Comparison of ENCODE assay signal across 25 cellular contexts in the genomic region with DNA sequence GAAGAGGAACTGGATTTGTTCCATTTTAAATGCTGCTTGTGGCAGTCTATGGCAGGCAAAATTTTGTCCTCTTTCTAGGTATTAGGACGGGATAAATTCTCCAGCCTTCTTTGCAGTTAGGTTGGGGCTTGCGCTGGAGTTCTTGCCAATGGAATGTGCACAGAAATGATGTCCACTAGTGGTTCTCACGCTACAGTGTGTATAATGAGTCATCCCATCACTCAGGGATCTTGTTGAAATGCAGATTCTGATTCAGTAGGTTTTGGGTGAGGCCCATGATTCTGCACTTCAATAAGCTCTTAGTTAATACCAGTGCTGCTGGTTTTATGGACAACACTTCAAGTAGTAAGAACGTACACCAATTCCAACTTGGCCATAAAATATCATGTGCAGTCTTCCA.
DNase-seq lines count a peak whose midpoint lies in the region; ATAC-seq, FAIRE-seq and TF ChIP-seq lines count a peak whose summit lies in the region.
"Had no signal": no experiment of that assay in that cellular context is flagged by ENCODE, and none has a peak within 500 bp of the region (broad histone marks: within the 10 kb centered on the region; RNA-seq: fewer than 3 reads in every experiment).

No MANE protein-coding gene starts in this region.

- TF ChIP-seq RAD21 in A549 (conservative IDR thresholded peaks at IDR 0.05 in 1 of 2, IDR thresholded peaks at IDR 0.05 in 1 of 2), result no peak

- DNase-seq in A549 (ENCODE audit: low read depth in 1 of 2, low spot score in 1 of 2) (peak in 1 of 2 experiments; percentile 27), HCEC 1CT (peak; percentile 72), astrocyte of the hippocampus (ENCODE audit: low read depth, low spot score) (peak; percentile 81), fibroblast of the aortic adventitia (ENCODE audit: low read depth) (peak; percentile 80), cerebellar cortex (ENCODE audit: low spot score) (no peak), NCI-H187 (lab: John Stamatoyannopoulos, UW) (no peak), right lobe of liver (no peak)
- DNase-seq in CD8-positive, alpha-beta memory T cell, result no peak
- DNase-seq: activated CD4-positive, alpha-beta T cell treated with anti-CD3 and anti-CD28 coated beads, Interleukin-2, amount 50 U/mL, for 48 hours; activated T-cell treated with anti-CD3 and anti-CD28 coated beads, Interleukin-2, amount 50 U/mL, for 1 hour; CD4-positive, alpha-beta memory T cell; effector CD4-positive, alpha-beta T cell; foreskin keratinocyte; GDM1; NCI-H2171 treated with DMSO at 0.1 percent for 48 hours; NCI-H82; psoas muscle; thyroid gland had no signal

- H3K36me3 Mint-ChIP-seq in CD8-positive, alpha-beta memory T cell, result no peaks in the 10 kb centered on the region
- H3K36me3 Mint-ChIP-seq: activated naive CD4-positive, alpha-beta T cell treated with anti-CD3 and anti-CD28 coated beads, Interleukin-2, amount 50 U/mL, for 24 hours; CD4-positive, alpha-beta memory T cell; mesothelial cell of epicardium; stimulated activated memory B cell treated with anti-CD40 and anti-IgM and Interleukin-4, amounts not matched to agents 10 μg/mL and 1 μg/mL and 100 μg/mL, for 72 hours had no signal

- TF ChIP-seq POLR2A in A549 (IDR thresholded peaks at IDR 0.05; ENCODE audit: low read length) (no peak), right lobe of liver (IDR thresholded peaks at IDR 0.05) (no peak)

- no peaks in the 10 kb centered on the region for H3K9me3 ChIP-seq in A549
- H3K9me3 ChIP-seq in CD8-positive, alpha-beta memory T cell (ENCODE audit: low read length), result no peaks in the 10 kb centered on the region
- H3K9me3 ChIP-seq in right lobe of liver, result no peaks in the 10 kb centered on the region
- H3K9me3 ChIP-seq: psoas muscle, thyroid gland had no signal

- H3K36me3 ChIP-seq in CD8-positive, alpha-beta memory T cell (ENCODE audit: insufficient read depth, low read length), result no peaks in the 10 kb centered on the region
- H3K36me3 ChIP-seq in right lobe of liver, result no peaks in the 10 kb centered on the region
- H3K36me3 ChIP-seq: thyroid gland had no signal

- TF ChIP-seq CTCF in A549 (IDR thresholded peaks at IDR 0.05) (no peak), fibroblast of the aortic adventitia (IDR thresholded peaks at IDR 0.05; ENCODE audit: insufficient read depth, low read length) (no peak), right lobe of liver (IDR thresholded peaks at IDR 0.05) (no peak)

- H3K4me3 ChIP-seq in A549 (no peak overlapping the region), fibroblast of the aortic adventitia (ENCODE audit: low read depth, low read length) (no peak overlapping the region), right lobe of liver (no peak overlapping the region)
- H3K4me3 ChIP-seq in CD8-positive, alpha-beta memory T cell (ENCODE audit: low read length), result no peak overlapping the region
- H3K4me3 ChIP-seq: GM23338, psoas muscle, thyroid gland had no signal

- H3K27me3 ChIP-seq in CD8-positive, alpha-beta memory T cell (ENCODE audit: insufficient read depth, low read length, poor library complexity, severe bottlenecking), result no peaks in the 10 kb centered on the region
- no peaks in the 10 kb centered on the region for H3K27me3 ChIP-seq in right lobe of liver
- H3K27me3 ChIP-seq: foreskin keratinocyte, thyroid gland had no signal

- no peak overlapping the region for H3K27ac ChIP-seq in A549
- no peak overlapping the region for H3K27ac ChIP-seq in CD8-positive, alpha-beta memory T cell (ENCODE audit: low read depth, low read length)
- no peak overlapping the region for H3K27ac ChIP-seq in right lobe of liver
- H3K27ac ChIP-seq: foreskin keratinocyte, KMS-11, psoas muscle, thyroid gland had no signal

- H3K4me2 ChIP-seq in A549, result no peak overlapping the region
- H3K4me2 ChIP-seq: GM23338, KMS-11 had no signal

- ATAC-seq in A549 (no peak), right lobe of liver (no peak)
- ATAC-seq: foreskin keratinocyte; GM23338; Panc1; psoas muscle; stimulated activated memory B cell treated with anti-CD40 and anti-IgM and Interleukin-4, amounts not matched to agents 10 μg/mL and 1 μg/mL and 100 μg/mL, for 72 hours had no signal

- FAIRE-seq in A549 (lab: Jason Lieb, UNC), result no peak

- 45% methylated on average over 4 of the region's 4 CpGs for WGBS in A549 (ENCODE audit: missing lambda C conversion rate)
- 63% methylated on average over 2 of the region's 4 CpGs for WGBS in right lobe of liver (ENCODE audit: insufficient coverage, low coverage, low lambda C conversion rate, missing lambda C conversion rate)

- no peaks in the 10 kb centered on the region for H3K27me3 Mint-ChIP-seq in CD8-positive, alpha-beta memory T cell
- H3K27me3 Mint-ChIP-seq: CD4-positive, alpha-beta memory T cell; stimulated activated memory B cell treated with anti-CD40 and anti-IgM and Interleukin-4, amounts not matched to agents 10 μg/mL and 1 μg/mL and 100 μg/mL, for 72 hours had no signal

- peaks cover 0 to 5% (median 4%) of the 10 kb centered on the region in 5 donors for H3K9me3 Mint-ChIP-seq in CD8-positive, alpha-beta memory T cell
- H3K9me3 Mint-ChIP-seq: activated naive CD4-positive, alpha-beta T cell treated with anti-CD3 and anti-CD28 coated beads, Interleukin-2, amount 50 U/mL, for 24 hours; GM23338; mesothelial cell of epicardium; neural crest cell had no signal

- H3K27ac Mint-ChIP-seq in CD8-positive, alpha-beta memory T cell, result no peak overlapping the region
- H3K27ac Mint-ChIP-seq: activated naive CD4-positive, alpha-beta T cell treated with anti-CD3 and anti-CD28 coated beads, Interleukin-2, amount 50 U/mL, for 24 hours; CD4-positive, alpha-beta memory T cell; GM23338; mesothelial cell of epicardium; stimulated activated memory B cell treated with anti-CD40 and anti-IgM and Interleukin-4, amounts not matched to agents 10 μg/mL and 1 μg/mL and 100 μg/mL, for 72 hours had no signal

- intact Hi-C loops in right lobe of liver (cut with DNase I), result no loop called here

- H3K4me3 Mint-ChIP-seq in CD8-positive, alpha-beta memory T cell, result no peak overlapping the region
- H3K4me3 Mint-ChIP-seq: activated naive CD4-positive, alpha-beta T cell treated with anti-CD3 and anti-CD28 coated beads, Interleukin-2, amount 50 U/mL, for 24 hours; CD4-positive, alpha-beta memory T cell; GM23338; mesothelial cell of epicardium; neural crest cell; stimulated activated memory B cell treated with anti-CD40 and anti-IgM and Interleukin-4, amounts not matched to agents 10 μg/mL and 1 μg/mL and 100 μg/mL, for 72 hours had no signal

- H3K4me1 ChIP-seq in A549 (peaks cover 6% of the 10 kb centered on the region; the same call in 1 of the 3 replicates), right lobe of liver (no peaks in the 10 kb centered on the region)
- H3K4me1 ChIP-seq in CD8-positive, alpha-beta memory T cell (ENCODE audit: insufficient read depth, low read length), result no peaks in the 10 kb centered on the region
- H3K4me1 ChIP-seq: foreskin keratinocyte, psoas muscle, thyroid gland had no signal

- H3K4me1 Mint-ChIP-seq in CD8-positive, alpha-beta memory T cell, result no peaks in the 10 kb centered on the region
- H3K4me1 Mint-ChIP-seq: activated naive CD4-positive, alpha-beta T cell treated with anti-CD3 and anti-CD28 coated beads, Interleukin-2, amount 50 U/mL, for 24 hours; CD4-positive, alpha-beta memory T cell; GM23338; mesothelial cell of epicardium; neural crest cell; stimulated activated memory B cell treated with anti-CD40 and anti-IgM and Interleukin-4, amounts not matched to agents 10 μg/mL and 1 μg/mL and 100 μg/mL, for 72 hours had no signal

- no peak for TF ChIP-seq EP300 in A549 (IDR thresholded peaks at IDR 0.05)

- CTCF ChIA-PET in A549 (lab: Yijun Ruan, JAX), result interaction anchor here (1.5 to 1.8 kb wide), 2 partner anchors 14 to 21 kb away, joined by 3 to 4 read pairs; no protein-coding TSS in a partner anchor
- CTCF ChIA-PET in CD8-positive, alpha-beta memory T cell (lab: Charles Lee), result no interaction called here

- POLR2A ChIA-PET in A549 (lab: Yijun Ruan, JAX), result no interaction called here
- POLR2A ChIA-PET in CD8-positive, alpha-beta memory T cell (lab: Charles Lee), result no interaction called here

TF ChIP-seq in A549, 52 proteins besides CTCF, POLR2A, EP300 and RAD21:
- TF ChIP-seq HOXA7 (CRISPR knock-in tag; IDR thresholded peaks at IDR 0.05) (no peak), HES2 (IDR thresholded peaks at IDR 0.05) (no peak), FOSL2 (IDR thresholded peaks at IDR 0.05) (no peak), FOSL2 (CRISPR knock-in tag; IDR thresholded peaks at IDR 0.05) (peak; percentile 20; the same call in 1 of the 2 replicates)

Comparison
In these comparisons a context has a peak if more than half of its experiments do, and no peak if none do; other contexts are left out.
1. DNase-seq: peak in HCEC 1CT (single experiment), astrocyte of the hippocampus (single experiment) and fibroblast of the aortic adventitia (single experiment); none in CD8-positive, alpha-beta memory T cell (0 of 5), cerebellar cortex (single experiment), NCI-H187 (0 of 2) and right lobe of liver (0 of 3).